ENCODE assay signal across 2 cellular contexts in the genomic region with DNA sequence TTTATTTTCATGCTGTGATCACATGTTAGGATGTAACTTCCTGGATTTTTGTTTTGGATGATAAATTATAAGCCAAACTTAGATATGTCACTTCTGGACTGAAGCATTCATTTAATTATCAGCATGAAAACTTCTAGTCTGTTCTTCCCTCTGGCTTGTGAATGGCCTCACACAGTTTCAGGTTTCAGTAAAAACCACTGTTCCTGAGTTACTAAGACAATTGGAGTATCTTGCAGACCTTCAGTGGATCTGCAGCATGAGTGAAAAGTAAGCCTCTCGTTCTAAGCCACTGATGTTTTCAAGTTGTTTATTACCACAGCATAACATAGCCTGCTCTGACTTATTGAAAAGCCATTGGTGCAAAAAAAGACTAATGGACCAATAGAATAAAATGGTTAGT.
TF ChIP-seq lines count a peak whose summit lies in the region.

No MANE protein-coding gene starts in this region.

TF ChIP-seq in IMR-90, 13 proteins besides CTCF, POLR2A, EP300 and RAD21:
- TF ChIP-seq NFE2L2 (IDR thresholded peaks at IDR 0.05; ENCODE audit: low read depth, low read length), result no peak
- no peak for TF ChIP-seq MAFK (IDR thresholded peaks at IDR 0.05; ENCODE audit: low read depth, low read length)
- no peak for TF ChIP-seq MXI1 (IDR thresholded peaks at IDR 0.05; ENCODE audit: borderline replicate concordance, low read depth, low read length)
- no peak for TF ChIP-seq CEBPB (IDR thresholded peaks at IDR 0.05; ENCODE audit: low read depth, low read length)
- no peak for TF ChIP-seq BHLHE40 (IDR thresholded peaks at IDR 0.05; ENCODE audit: low read depth, low read length)
- TF ChIP-seq MAZ (IDR thresholded peaks at IDR 0.05; ENCODE audit: borderline replicate concordance, low read depth, low read length), result no peak
- TF ChIP-seq RFX5 (IDR thresholded peaks at IDR 0.05; ENCODE audit: low read depth, low read length), result no peak
- TF ChIP-seq, protein P1, sequence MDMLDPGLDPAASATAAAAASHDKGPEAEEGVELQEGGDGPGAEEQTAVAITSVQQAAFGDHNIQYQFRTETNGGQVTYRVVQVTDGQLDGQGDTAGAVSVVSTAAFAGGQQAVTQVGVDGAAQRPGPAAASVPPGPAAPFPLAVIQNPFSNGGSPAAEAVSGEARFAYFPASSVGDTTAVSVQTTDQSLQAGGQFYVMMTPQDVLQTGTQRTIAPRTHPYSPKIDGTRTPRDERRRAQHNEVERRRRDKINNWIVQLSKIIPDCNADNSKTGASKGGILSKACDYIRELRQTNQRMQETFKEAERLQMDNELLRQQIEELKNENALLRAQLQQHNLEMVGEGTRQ (IDR thresholded peaks at IDR 0.05; ENCODE audit: low read depth, low read length), result no peak
- no peak for TF ChIP-seq RCOR1 (IDR thresholded peaks at IDR 0.05; ENCODE audit: insufficient replicate concordance, low read length)
- no peak for TF ChIP-seq FOS (IDR thresholded peaks at IDR 0.05; ENCODE audit: low read depth, low read length)
- no peak for TF ChIP-seq CHD1 (IDR thresholded peaks at IDR 0.05; ENCODE audit: low read depth, low read length)
- no peak for TF ChIP-seq SMC3 (IDR thresholded peaks at IDR 0.05; ENCODE audit: low read depth, low read length)
- TF ChIP-seq, protein P2, sequence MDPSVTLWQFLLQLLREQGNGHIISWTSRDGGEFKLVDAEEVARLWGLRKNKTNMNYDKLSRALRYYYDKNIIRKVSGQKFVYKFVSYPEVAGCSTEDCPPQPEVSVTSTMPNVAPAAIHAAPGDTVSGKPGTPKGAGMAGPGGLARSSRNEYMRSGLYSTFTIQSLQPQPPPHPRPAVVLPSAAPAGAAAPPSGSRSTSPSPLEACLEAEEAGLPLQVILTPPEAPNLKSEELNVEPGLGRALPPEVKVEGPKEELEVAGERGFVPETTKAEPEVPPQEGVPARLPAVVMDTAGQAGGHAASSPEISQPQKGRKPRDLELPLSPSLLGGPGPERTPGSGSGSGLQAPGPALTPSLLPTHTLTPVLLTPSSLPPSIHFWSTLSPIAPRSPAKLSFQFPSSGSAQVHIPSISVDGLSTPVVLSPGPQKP (IDR thresholded peaks at IDR 0.05; ENCODE audit: borderline replicate concordance, low read depth, low read length), result no peak

TF ChIP-seq in H1, 55 proteins besides CTCF, POLR2A, EP300 and RAD21:
- TF ChIP-seq ASH2L (IDR thresholded peaks at IDR 0.05; ENCODE audit: low read length), result no peak
- no peak for TF ChIP-seq SUZ12 (IDR thresholded peaks at IDR 0.05; ENCODE audit: low read length)
- TF ChIP-seq TAF1 (IDR thresholded peaks at IDR 0.05; ENCODE audit: low read depth, low read length), result no peak
- no peak for TF ChIP-seq PHF8 (conservative IDR thresholded peaks at IDR 0.05; ENCODE audit: low read depth, low read length)
- no peak for TF ChIP-seq JUN (IDR thresholded peaks at IDR 0.05; ENCODE audit: low read depth, low read length)
- TF ChIP-seq HDAC2 (IDR thresholded peaks at IDR 0.05; ENCODE audit: borderline replicate concordance in 1 of 2, low read depth in 2 of 2, low read length in 2 of 2), result no peak
- TF ChIP-seq GABPA (IDR thresholded peaks at IDR 0.05; ENCODE audit: borderline replicate concordance, insufficient read depth, low read length), result no peak
- no peak for TF ChIP-seq CHD1 (IDR thresholded peaks at IDR 0.05; ENCODE audit: low read depth, low read length)
- TF ChIP-seq TCF12 (IDR thresholded peaks at IDR 0.05; ENCODE audit: low read depth, low read length), result no peak
- no peak for TF ChIP-seq GTF2F1 (IDR thresholded peaks at IDR 0.05; ENCODE audit: borderline replicate concordance, low read depth, low read length)
- TF ChIP-seq, protein P3, sequence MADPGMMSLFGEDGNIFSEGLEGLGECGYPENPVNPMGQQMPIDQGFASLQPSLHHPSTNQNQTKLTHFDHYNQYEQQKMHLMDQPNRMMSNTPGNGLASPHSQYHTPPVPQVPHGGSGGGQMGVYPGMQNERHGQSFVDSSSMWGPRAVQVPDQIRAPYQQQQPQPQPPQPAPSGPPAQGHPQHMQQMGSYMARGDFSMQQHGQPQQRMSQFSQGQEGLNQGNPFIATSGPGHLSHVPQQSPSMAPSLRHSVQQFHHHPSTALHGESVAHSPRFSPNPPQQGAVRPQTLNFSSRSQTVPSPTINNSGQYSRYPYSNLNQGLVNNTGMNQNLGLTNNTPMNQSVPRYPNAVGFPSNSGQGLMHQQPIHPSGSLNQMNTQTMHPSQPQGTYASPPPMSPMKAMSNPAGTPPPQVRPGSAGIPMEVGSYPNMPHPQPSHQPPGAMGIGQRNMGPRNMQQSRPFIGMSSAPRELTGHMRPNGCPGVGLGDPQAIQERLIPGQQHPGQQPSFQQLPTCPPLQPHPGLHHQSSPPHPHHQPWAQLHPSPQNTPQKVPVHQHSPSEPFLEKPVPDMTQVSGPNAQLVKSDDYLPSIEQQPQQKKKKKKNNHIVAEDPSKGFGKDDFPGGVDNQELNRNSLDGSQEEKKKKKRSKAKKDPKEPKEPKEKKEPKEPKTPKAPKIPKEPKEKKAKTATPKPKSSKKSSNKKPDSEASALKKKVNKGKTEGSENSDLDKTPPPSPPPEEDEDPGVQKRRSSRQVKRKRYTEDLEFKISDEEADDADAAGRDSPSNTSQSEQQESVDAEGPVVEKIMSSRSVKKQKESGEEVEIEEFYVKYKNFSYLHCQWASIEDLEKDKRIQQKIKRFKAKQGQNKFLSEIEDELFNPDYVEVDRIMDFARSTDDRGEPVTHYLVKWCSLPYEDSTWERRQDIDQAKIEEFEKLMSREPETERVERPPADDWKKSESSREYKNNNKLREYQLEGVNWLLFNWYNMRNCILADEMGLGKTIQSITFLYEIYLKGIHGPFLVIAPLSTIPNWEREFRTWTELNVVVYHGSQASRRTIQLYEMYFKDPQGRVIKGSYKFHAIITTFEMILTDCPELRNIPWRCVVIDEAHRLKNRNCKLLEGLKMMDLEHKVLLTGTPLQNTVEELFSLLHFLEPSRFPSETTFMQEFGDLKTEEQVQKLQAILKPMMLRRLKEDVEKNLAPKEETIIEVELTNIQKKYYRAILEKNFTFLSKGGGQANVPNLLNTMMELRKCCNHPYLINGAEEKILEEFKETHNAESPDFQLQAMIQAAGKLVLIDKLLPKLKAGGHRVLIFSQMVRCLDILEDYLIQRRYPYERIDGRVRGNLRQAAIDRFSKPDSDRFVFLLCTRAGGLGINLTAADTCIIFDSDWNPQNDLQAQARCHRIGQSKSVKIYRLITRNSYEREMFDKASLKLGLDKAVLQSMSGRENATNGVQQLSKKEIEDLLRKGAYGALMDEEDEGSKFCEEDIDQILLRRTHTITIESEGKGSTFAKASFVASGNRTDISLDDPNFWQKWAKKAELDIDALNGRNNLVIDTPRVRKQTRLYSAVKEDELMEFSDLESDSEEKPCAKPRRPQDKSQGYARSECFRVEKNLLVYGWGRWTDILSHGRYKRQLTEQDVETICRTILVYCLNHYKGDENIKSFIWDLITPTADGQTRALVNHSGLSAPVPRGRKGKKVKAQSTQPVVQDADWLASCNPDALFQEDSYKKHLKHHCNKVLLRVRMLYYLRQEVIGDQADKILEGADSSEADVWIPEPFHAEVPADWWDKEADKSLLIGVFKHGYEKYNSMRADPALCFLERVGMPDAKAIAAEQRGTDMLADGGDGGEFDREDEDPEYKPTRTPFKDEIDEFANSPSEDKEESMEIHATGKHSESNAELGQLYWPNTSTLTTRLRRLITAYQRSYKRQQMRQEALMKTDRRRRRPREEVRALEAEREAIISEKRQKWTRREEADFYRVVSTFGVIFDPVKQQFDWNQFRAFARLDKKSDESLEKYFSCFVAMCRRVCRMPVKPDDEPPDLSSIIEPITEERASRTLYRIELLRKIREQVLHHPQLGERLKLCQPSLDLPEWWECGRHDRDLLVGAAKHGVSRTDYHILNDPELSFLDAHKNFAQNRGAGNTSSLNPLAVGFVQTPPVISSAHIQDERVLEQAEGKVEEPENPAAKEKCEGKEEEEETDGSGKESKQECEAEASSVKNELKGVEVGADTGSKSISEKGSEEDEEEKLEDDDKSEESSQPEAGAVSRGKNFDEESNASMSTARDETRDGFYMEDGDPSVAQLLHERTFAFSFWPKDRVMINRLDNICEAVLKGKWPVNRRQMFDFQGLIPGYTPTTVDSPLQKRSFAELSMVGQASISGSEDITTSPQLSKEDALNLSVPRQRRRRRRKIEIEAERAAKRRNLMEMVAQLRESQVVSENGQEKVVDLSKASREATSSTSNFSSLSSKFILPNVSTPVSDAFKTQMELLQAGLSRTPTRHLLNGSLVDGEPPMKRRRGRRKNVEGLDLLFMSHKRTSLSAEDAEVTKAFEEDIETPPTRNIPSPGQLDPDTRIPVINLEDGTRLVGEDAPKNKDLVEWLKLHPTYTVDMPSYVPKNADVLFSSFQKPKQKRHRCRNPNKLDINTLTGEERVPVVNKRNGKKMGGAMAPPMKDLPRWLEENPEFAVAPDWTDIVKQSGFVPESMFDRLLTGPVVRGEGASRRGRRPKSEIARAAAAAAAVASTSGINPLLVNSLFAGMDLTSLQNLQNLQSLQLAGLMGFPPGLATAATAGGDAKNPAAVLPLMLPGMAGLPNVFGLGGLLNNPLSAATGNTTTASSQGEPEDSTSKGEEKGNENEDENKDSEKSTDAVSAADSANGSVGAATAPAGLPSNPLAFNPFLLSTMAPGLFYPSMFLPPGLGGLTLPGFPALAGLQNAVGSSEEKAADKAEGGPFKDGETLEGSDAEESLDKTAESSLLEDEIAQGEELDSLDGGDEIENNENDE (IDR thresholded peaks at IDR 0.05; ENCODE audit: insufficient replicate concordance, low read length), result no peak
- no peak for TF ChIP-seq TEAD4 (IDR thresholded peaks at IDR 0.05; ENCODE audit: low read depth, low read length)
- no peak for TF ChIP-seq FOSL1 (IDR thresholded peaks at IDR 0.05; ENCODE audit: insufficient read depth, low read depth, low read length)
- no peak for TF ChIP-seq TAF7 (optimal IDR thresholded peaks at IDR 0.05; ENCODE audit: borderline replicate concordance, low read depth, low read length)
- TF ChIP-seq BCL11A (IDR thresholded peaks at IDR 0.05; ENCODE audit: low read depth in 2 of 2, low read length in 2 of 2), result no peak
- TF ChIP-seq SRF (IDR thresholded peaks at IDR 0.05; ENCODE audit: low read depth, low read length), result no peak
